ENCODE assay signal across 8 cellular contexts in the genomic region with DNA sequence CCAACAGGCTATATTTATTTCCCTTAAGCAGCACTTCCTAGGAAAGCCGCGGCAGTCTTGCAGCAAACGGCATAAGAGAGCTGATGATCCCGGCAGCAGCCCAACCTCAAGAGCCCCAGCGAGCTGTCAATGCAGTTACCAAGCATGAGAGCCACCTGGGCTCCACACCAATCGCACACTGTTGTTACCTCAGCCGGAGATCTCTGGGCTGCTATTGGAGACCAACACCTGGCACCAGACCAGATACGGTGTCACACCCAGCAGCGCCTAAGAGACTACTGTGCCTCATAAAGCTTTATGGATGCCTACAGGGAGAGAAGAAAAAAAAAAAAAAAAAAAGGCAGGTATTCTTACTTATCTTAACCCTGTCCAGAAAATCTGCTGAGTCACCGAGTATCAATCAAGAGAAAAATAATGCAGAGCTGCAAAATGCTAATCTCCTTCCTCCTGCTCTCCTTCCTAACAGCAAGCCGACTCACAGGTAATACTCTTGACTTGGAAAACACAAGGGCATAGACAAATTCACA. TPM values are rescaled to one million over a fixed set of nuclear protein-coding genes. Genes with fewer than 3 reads are reported as not detected.
DNase-seq lines count a peak whose midpoint lies in the region; ATAC-seq, FAIRE-seq and TF ChIP-seq lines count a peak whose summit lies in the region.

No MANE protein-coding gene starts in this region.

- peak; percentile 91 for ATAC-seq in GM19395 (IDR thresholded peaks at IDR 0.05; ENCODE audit: unreplicated experiment)
- peak; percentile 92 to 94 for ATAC-seq in lower lobe of right lung
- ATAC-seq in GM19035 (IDR thresholded peaks at IDR 0.05; ENCODE audit: unreplicated experiment), result no peak

- H3K9me3 ChIP-seq in lower lobe of right lung, result no peaks in the 10 kb centered on the region

- H3K4me3 ChIP-seq in HL-60 (replicated peaks; ENCODE audit: insufficient read depth, low read length) (no peak overlapping the region), lower lobe of right lung (peak overlapping the region; percentile 33)

- H3K27me3 ChIP-seq in HL-60 (ENCODE audit: insufficient read depth, poor library complexity, severe bottlenecking) (no peaks in the 10 kb centered on the region), lower lobe of right lung (ENCODE audit: low read depth) (no peaks in the 10 kb centered on the region)

- H3K27ac ChIP-seq in HL-60 (replicated peaks) (peak overlapping the region; percentile 58), lower lobe of right lung (peak overlapping the region; percentile 13)

- DNase-seq in COLO668 (lab: John Stamatoyannopoulos, UW; ENCODE audit: unreplicated experiment) (peak; percentile 85), HL-60 (ENCODE audit: low read depth in 1 of 2, low spot score in 1 of 2) (peak in 1 of 2 experiments; percentile 69), NCI-H82 treated with DMSO at 0.1 percent for 48 hours (lab: John Stamatoyannopoulos, UW; ENCODE audit: unreplicated experiment) (peak; percentile 60), cerebellar nuclear complex (lab: John Stamatoyannopoulos, UW) (peak; percentile 61 to 86), lower lobe of right lung (peak; percentile 85), frontal cortex (ENCODE audit: low spot score in 2 of 2) (no peak)

- peaks cover under 1% of the 10 kb centered on the region for H3K36me3 ChIP-seq in lower lobe of right lung

- FAIRE-seq in frontal cortex (lab: Jason Lieb, UNC), result no peak

- no peak for TF ChIP-seq CTCF in HL-60 (IDR thresholded peaks at IDR 0.05; ENCODE audit: insufficient read depth, low read length)
- TF ChIP-seq CTCF in lower lobe of right lung (IDR thresholded peaks at IDR 0.05), result no peak

- H3K4me1 ChIP-seq in lower lobe of right lung, result peaks cover 41% of the 10 kb centered on the region

- intact Hi-C loops in lower lobe of right lung (cut with DNase I), result no loop called here

RNA-seq across cellular contexts. Expression of gene ABCC5, which starts 11.6 kb away (rescaled TPM):
- total RNA-seq in lower lobe of right lung (38.0 TPM), frontal cortex (37.9 TPM)

RNA-seq across cellular contexts. Expression of gene HTR3D, which starts 25.5 kb away (rescaled TPM):
- total RNA-seq in lower lobe of right lung (not detected), frontal cortex (not detected)

RNA-seq across cellular contexts. Expression of gene HTR3C, which starts 46.8 kb away (rescaled TPM):
- 0.44 TPM for total RNA-seq in lower lobe of right lung
- not detected for total RNA-seq in frontal cortex

Comparison
In these comparisons a context has a peak if more than half of its experiments do, and no peak if none do; other contexts are left out.
1. DNase-seq: peak in COLO668 (single experiment), NCI-H82 treated with DMSO at 0.1 percent for 48 hours (single experiment), cerebellar nuclear complex (2 of 2) and lower lobe of right lung (single experiment); none in frontal cortex (0 of 2).